ENCODE assay signal across 1 cellular context in genomic region chr7:128099204-128099671, GRCh38.
TF ChIP-seq lines count a peak whose summit lies in the region.

No MANE protein-coding gene starts in this region.

TF ChIP-seq in K562, 482 proteins besides CTCF, POLR2A, EP300 and RAD21 (continued from another document and continues in another):
- TF ChIP-seq AFF1 (IDR thresholded peaks at IDR 0.05; ENCODE audit: low read depth in 1 of 2, partially characterized antibody in 2 of 2) (peak in 1 of 2 experiments; percentile 73), MYNN (IDR thresholded peaks at IDR 0.05) (peak; percentile 29), MYNN (CRISPR knock-in tag; IDR thresholded peaks at IDR 0.05) (no peak), MBD1 (CRISPR knock-in tag; IDR thresholded peaks at IDR 0.05) (no peak), MLLT1 (IDR thresholded peaks at IDR 0.05) (peak in 1 of 2 experiments; percentile 83; a peak in 2 of 4 replicates), ZNF699 (CRISPR knock-in tag; IDR thresholded peaks at IDR 0.05; ENCODE audit: insufficient replicate concordance) (no peak), MXI1 (IDR thresholded peaks at IDR 0.05; ENCODE audit: low read depth, low read length) (no peak), ZNF217 (CRISPR knock-in tag; IDR thresholded peaks at IDR 0.05) (no peak), PRDM10 (IDR thresholded peaks at IDR 0.05; ENCODE audit: partially characterized antibody) (peak; percentile 73), FOXM1 (IDR thresholded peaks at IDR 0.05; ENCODE audit: low read depth) (0 out of 2 replicates have a peak, but pooled peaks have one; percentile 15), FOXM1 (CRISPR knock-in tag; IDR thresholded peaks at IDR 0.05; ENCODE audit: low read depth) (no peak), JUND (IDR thresholded peaks at IDR 0.05; ENCODE audit: borderline replicate concordance, low read depth, low read length) (peak; percentile 91), JUND (tag; IDR thresholded peaks at IDR 0.05; ENCODE audit: borderline replicate concordance, low read depth, low read length) (peak; percentile 91; the same call in 2 of the 3 replicates), CBFA2T2 (conservative IDR thresholded peaks at IDR 0.05) (peak; percentile 62), CREB1 (IDR thresholded peaks at IDR 0.05) (no peak), CREB1 (CRISPR knock-in tag; IDR thresholded peaks at IDR 0.05) (peak; percentile 64), TAF9B (IDR thresholded peaks at IDR 0.05; ENCODE audit: partially characterized antibody) (no peak), GTF3C2 (IDR thresholded peaks at IDR 0.05; ENCODE audit: borderline replicate concordance, extremely low read depth, insufficient read length) (no peak), ATF6 (CRISPR knock-in tag; IDR thresholded peaks at IDR 0.05) (no peak), MLX (CRISPR knock-in tag; conservative IDR thresholded peaks at IDR 0.05) (no peak), STAT5B (CRISPR knock-in tag; IDR thresholded peaks at IDR 0.05) (no peak), TFE3 (CRISPR knock-in tag; IDR thresholded peaks at IDR 0.05) (no peak), KLF13 (tag; IDR thresholded peaks at IDR 0.05; ENCODE audit: borderline replicate concordance, low read depth) (peak; percentile 33; the same call in 1 of the 2 replicates), TRIM24 (IDR thresholded peaks at IDR 0.05) (peak; percentile 65 to 85; a peak in 3 of 4 replicates), XRCC4 (IDR thresholded peaks at IDR 0.05; ENCODE audit: extremely low read depth, insufficient read depth, insufficient read length) (no peak), PML (IDR thresholded peaks at IDR 0.05; ENCODE audit: low read length) (no peak; the same call in 1 of the 2 replicates), ZC3H8 (IDR thresholded peaks at IDR 0.05) (no peak), C11orf30 (IDR thresholded peaks at IDR 0.05; ENCODE audit: low read depth) (peak; percentile 24; the same call in 1 of the 2 replicates), FOXK1 (CRISPR knock-in tag; IDR thresholded peaks at IDR 0.05; ENCODE audit: borderline replicate concordance) (no peak), CBX3 (IDR thresholded peaks at IDR 0.05; ENCODE audit: borderline replicate concordance in 1 of 2, low read length in 2 of 2) (no peak), ZFP91 (CRISPR knock-in tag; IDR thresholded peaks at IDR 0.05) (no peak), SMAD4 (CRISPR knock-in tag; conservative IDR thresholded peaks at IDR 0.05) (peak; percentile 81), ZNF766 (CRISPR knock-in tag; conservative IDR thresholded peaks at IDR 0.05) (0 out of 2 replicates have a peak, but pooled peaks have one; percentile 70), MCM7 (IDR thresholded peaks at IDR 0.05) (no peak), ZNF778 (CRISPR knock-in tag; IDR thresholded peaks at IDR 0.05) (no peak), TSC22D4 (tag; IDR thresholded peaks at IDR 0.05) (no peak), BCL6 (CRISPR knock-in tag; IDR thresholded peaks at IDR 0.05) (no peak), ZNF146 (CRISPR knock-in tag; IDR thresholded peaks at IDR 0.05; ENCODE audit: unreplicated experiment) (no peak), HBP1 (CRISPR knock-in tag; IDR thresholded peaks at IDR 0.05) (no peak)
